Comparison of ENCODE assay signal across 1 cellular context in genomic region chr16:72055911-72056310, GRCh38.
TF ChIP-seq lines count a peak whose summit lies in the region.

No MANE protein-coding gene starts in this region.

TF ChIP-seq in HepG2, 621 proteins besides CTCF, POLR2A, EP300 and RAD21:
- TF ChIP-seq ZXDC (CRISPR knock-in tag; IDR thresholded peaks at IDR 0.05) (0 out of 2 replicates have a peak, but pooled peaks have one; percentile 55), MAF1 (CRISPR knock-in tag; IDR thresholded peaks at IDR 0.05; ENCODE audit: borderline replicate concordance) (no peak)
- TF ChIP-seq, protein P1, sequence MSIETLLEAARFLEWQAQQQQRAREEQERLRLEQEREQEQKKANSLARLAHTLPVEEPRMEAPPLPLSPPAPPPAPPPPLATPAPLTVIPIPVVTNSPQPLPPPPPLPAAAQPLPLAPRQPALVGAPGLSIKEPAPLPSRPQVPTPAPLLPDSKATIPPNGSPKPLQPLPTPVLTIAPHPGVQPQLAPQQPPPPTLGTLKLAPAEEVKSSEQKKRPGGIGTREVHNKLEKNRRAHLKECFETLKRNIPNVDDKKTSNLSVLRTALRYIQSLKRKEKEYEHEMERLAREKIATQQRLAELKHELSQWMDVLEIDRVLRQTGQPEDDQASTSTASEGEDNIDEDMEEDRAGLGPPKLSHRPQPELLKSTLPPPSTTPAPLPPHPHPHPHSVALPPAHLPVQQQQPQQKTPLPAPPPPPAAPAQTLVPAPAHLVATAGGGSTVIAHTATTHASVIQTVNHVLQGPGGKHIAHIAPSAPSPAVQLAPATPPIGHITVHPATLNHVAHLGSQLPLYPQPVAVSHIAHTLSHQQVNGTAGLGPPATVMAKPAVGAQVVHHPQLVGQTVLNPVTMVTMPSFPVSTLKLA (IDR thresholded peaks at IDR 0.05) = peak; percentile 71
